In genomic region chr19:4829001-4829712, GRCh38 we compare ENCODE assay signal across 8 cellular contexts. TPM values are rescaled to one million over a fixed set of nuclear protein-coding genes. Genes with fewer than 3 reads are reported as not detected.
A peak's percentile ranks its signal among the peaks of the same experiment; 100 is the strongest.
DNase-seq lines count a peak whose midpoint lies in the region; ATAC-seq and TF ChIP-seq lines count a peak whose summit lies in the region.

No MANE protein-coding gene starts in this region.

- H3K4me3 Mint-ChIP-seq in CD14-positive monocyte = peak overlapping the region; percentile 68 to 70
- peak overlapping the region; percentile 48 for H3K4me3 Mint-ChIP-seq in activated naive CD4-positive, alpha-beta T cell treated with anti-CD3 and anti-CD28 coated beads, Interleukin-2, amount 10 ng/mL, durations not matched to agents 7 days and 5 days

- no peak overlapping the region for H3K27ac ChIP-seq in ovary

- H3K9me3 ChIP-seq in mucosa of descending colon (no peaks in the 10 kb centered on the region), ovary (no peaks in the 10 kb centered on the region)

- no peak for DNase-seq in CD14-positive monocyte (ENCODE audit: low spot score)
- DNase-seq in GM20000 (ENCODE audit: low spot score) = peak; percentile 51
- DNase-seq in activated naive CD4-positive, alpha-beta T cell treated with anti-CD3 and anti-CD28 coated beads, Interleukin-2, amount 10 ng/mL, durations not matched to agents 7 days and 5 days = no peak
- peak in 2 of 3 donors; percentile 62 to 65 for DNase-seq in mucosa of descending colon
- no peak for DNase-seq in HEK293T (ENCODE audit: extremely low spot score)
- DNase-seq in DMS79 (lab: John Stamatoyannopoulos, UW) = no peak
- no peak for DNase-seq in ovary

- ATAC-seq in mucosa of descending colon (peak; percentile 58), GM21576 (IDR thresholded peaks at IDR 0.05; ENCODE audit: unreplicated experiment) (no peak)

- CTCF ChIA-PET in activated naive CD4-positive, alpha-beta T cell treated with anti-CD3 and anti-CD28 coated beads, Interleukin-2, amount 10 ng/mL, durations not matched to agents 7 days and 5 days (lab: Charles Lee) = interaction anchor here (1.0 to 3.5 kb wide), 3 partner anchors 12 to 25 kb away, joined by 3 to 21 read pairs (median 3); no protein-coding TSS in a partner anchor
- CTCF ChIA-PET in HEK293T (lab: Yijun Ruan, JAX) = interaction anchor here (0.8 to 1.2 kb wide), 2 partner anchors 11 to 20 kb away, joined by 3 to 4 read pairs; no protein-coding TSS in a partner anchor

- no peaks in the 10 kb centered on the region for H3K36me3 ChIP-seq in mucosa of descending colon (ENCODE audit: low read depth)
- H3K36me3 ChIP-seq in ovary = no peaks in the 10 kb centered on the region

- H3K4me1 ChIP-seq in mucosa of descending colon (ENCODE audit: low read depth) = peaks cover 13% of the 10 kb centered on the region
- peaks cover 2% of the 10 kb centered on the region for H3K4me1 ChIP-seq in ovary (ENCODE audit: insufficient read depth)

- no peaks in the 10 kb centered on the region for H3K27me3 ChIP-seq in ovary

- no peaks in the 10 kb centered on the region for H3K9me3 Mint-ChIP-seq in CD14-positive monocyte
- no peaks in the 10 kb centered on the region for H3K9me3 Mint-ChIP-seq in activated naive CD4-positive, alpha-beta T cell treated with anti-CD3 and anti-CD28 coated beads, Interleukin-2, amount 10 ng/mL, durations not matched to agents 7 days and 5 days

- no peak for TF ChIP-seq EP300 in ovary (IDR thresholded peaks at IDR 0.05)

- H3K4me3 ChIP-seq in mucosa of descending colon (no peak overlapping the region), ovary (no peak overlapping the region)

- H3K36me3 Mint-ChIP-seq in CD14-positive monocyte = peaks cover 7 to 18% of the 10 kb centered on the region in 2 donors
- peaks cover 10% of the 10 kb centered on the region for H3K36me3 Mint-ChIP-seq in activated naive CD4-positive, alpha-beta T cell treated with anti-CD3 and anti-CD28 coated beads, Interleukin-2, amount 10 ng/mL, durations not matched to agents 7 days and 5 days

- intact Hi-C loops in CD14-positive monocyte (cut with micrococcal nuclease) = loop anchor here in 1 of 2 donors (1.0 kb wide), 1 partner anchor 10 kb away; no protein-coding TSS in a partner anchor
- intact Hi-C loops in mucosa of descending colon (cut with DNase I, micrococcal nuclease) = no loop called here
- intact Hi-C loops in ovary (cut with DNase I) = no loop called here

- WGBS in ovary, 3 donors = 73 to 75% (median 75%) methylated on average over 16 of the region's 16 CpGs

- POLR2A ChIA-PET in HEK293T (lab: Yijun Ruan, JAX) = no interaction called here

- peaks cover 0 to 4% (median 0%) of the 10 kb centered on the region in 3 donors for H3K27me3 Mint-ChIP-seq in CD14-positive monocyte (ENCODE audit: low read depth in 3 of 3)
- H3K27me3 Mint-ChIP-seq in activated naive CD4-positive, alpha-beta T cell treated with anti-CD3 and anti-CD28 coated beads, Interleukin-2, amount 10 ng/mL, durations not matched to agents 7 days and 5 days = peaks cover 1% of the 10 kb centered on the region

- peak; percentile 21 for TF ChIP-seq CTCF in CD14-positive monocyte (IDR thresholded peaks at IDR 0.05)
- no peak for TF ChIP-seq CTCF in GM20000 (IDR thresholded peaks at IDR 0.05; ENCODE audit: extremely low read depth, missing control alignments)
- no peak for TF ChIP-seq CTCF in mucosa of descending colon (IDR thresholded peaks at IDR 0.05)
- no peak for TF ChIP-seq CTCF in ovary (IDR thresholded peaks at IDR 0.05)

- H3K27ac Mint-ChIP-seq in CD14-positive monocyte = peak overlapping the region in 6 of 7 donors; percentile 56 to 93 (median 79)
- H3K27ac Mint-ChIP-seq in activated naive CD4-positive, alpha-beta T cell treated with anti-CD3 and anti-CD28 coated beads, Interleukin-2, amount 10 ng/mL, durations not matched to agents 7 days and 5 days = peak overlapping the region; percentile 56

- TF ChIP-seq POLR2A in ovary (IDR thresholded peaks at IDR 0.05) = no peak

- peaks cover 26% of the 10 kb centered on the region for H3K4me1 Mint-ChIP-seq in CD14-positive monocyte
- peaks cover 35% of the 10 kb centered on the region for H3K4me1 Mint-ChIP-seq in activated naive CD4-positive, alpha-beta T cell treated with anti-CD3 and anti-CD28 coated beads, Interleukin-2, amount 10 ng/mL, durations not matched to agents 7 days and 5 days

TF ChIP-seq in HEK293T, 16 proteins besides CTCF, POLR2A, EP300 and RAD21:
- TF ChIP-seq L3MBTL2 (conservative IDR thresholded peaks at IDR 0.05) (no peak), BHLHE40 (IDR thresholded peaks at IDR 0.05; ENCODE audit: borderline replicate concordance) (no peak), HDGF (IDR thresholded peaks at IDR 0.05; ENCODE audit: borderline replicate concordance) (no peak), SP1 (IDR thresholded peaks at IDR 0.05) (no peak), LEF1 (IDR thresholded peaks at IDR 0.05; ENCODE audit: borderline replicate concordance) (no peak), ELF4 (IDR thresholded peaks at IDR 0.05) (no peak), SUZ12 (IDR thresholded peaks at IDR 0.05) (no peak)

RNA-seq across cellular contexts. Expression of gene TICAM1, which starts 2.4 kb away (rescaled TPM):
- polyA plus RNA-seq in CD14-positive monocyte = 1 to 10 TPM; 5.9 to 9.2 TPM
- total RNA-seq in mucosa of descending colon = 10 to 100 TPM; 24.1 to 37.4 (median 26.4) TPM
- total RNA-seq in ovary = 10 to 100 TPM in 2 of 7 donors, 1 to 10 TPM in 5; 3.6 to 13.3 (median 9.6) TPM
- polyA plus RNA-seq in ovary = 1 to 10 TPM; 2.5 to 7.8 TPM

RNA-seq across cellular contexts. Expression of gene FEM1A, which starts 37.6 kb away (rescaled TPM):
- polyA plus RNA-seq in CD14-positive monocyte (1 to 10 TPM; 2.1 to 2.4 TPM), ovary (1 to 10 TPM; 3.6 to 4.4 TPM)
- total RNA-seq in mucosa of descending colon (10 to 100 TPM; 10.5 to 15.2 (median 11.4) TPM), ovary (10 to 100 TPM in 2 of 7 donors, 1 to 10 TPM in 5; 7.4 to 11.4 (median 9.1) TPM)

RNA-seq across cellular contexts. Expression of gene PLIN3, which starts 38.3 kb away (rescaled TPM):
- polyA plus RNA-seq in CD14-positive monocyte (100 to 1,000 TPM; 138 to 151 TPM), ovary (10 to 100 TPM; 48.7 to 51.9 TPM)
- total RNA-seq in mucosa of descending colon (100 to 1,000 TPM in 2 of 3 donors, 10 to 100 TPM in 1; 77.3 to 125 (median 108) TPM), ovary (10 to 100 TPM; 26.1 to 83.9 (median 73.7) TPM)

Comparison
In these comparisons a context has a peak if more than half of its experiments do, and no peak if none do; other contexts are left out.
1. DNase-seq: peak in GM20000 (single experiment) and mucosa of descending colon (2 of 3); none in CD14-positive monocyte (single experiment), activated naive CD4-positive, alpha-beta T cell treated with anti-CD3 and anti-CD28 coated beads, Interleukin-2, amount 10 ng/mL, durations not matched to agents 7 days and 5 days (single experiment), HEK293T (single experiment), DMS79 (single experiment) and ovary (0 of 5).